In the genomic region with DNA sequence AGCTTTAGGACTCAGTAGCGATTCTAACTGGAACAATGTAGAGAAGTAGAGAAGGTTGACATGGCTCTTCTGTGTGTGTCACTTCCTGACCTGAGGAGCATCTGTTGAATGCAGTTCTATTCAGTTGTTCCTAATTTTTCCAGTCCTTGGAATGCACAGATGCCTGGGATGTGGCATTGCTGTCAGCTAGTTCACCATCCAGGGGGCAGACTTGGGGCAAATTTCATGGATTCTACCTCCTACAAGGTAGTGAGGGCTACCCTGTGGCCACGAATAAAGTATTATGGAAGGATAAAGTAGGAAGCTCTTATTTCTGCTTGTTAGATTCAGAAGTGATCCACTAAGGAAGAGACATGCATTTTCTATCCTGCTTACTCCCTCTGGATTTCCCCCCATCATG, we compare ENCODE assay signal across 1 cellular context.
TF ChIP-seq lines count a peak whose summit lies in the region.

No MANE protein-coding gene starts in this region.

TF ChIP-seq in WTC11, 78 proteins besides CTCF, POLR2A, EP300 and RAD21 (continued from another document):
- TF ChIP-seq, protein P1, sequence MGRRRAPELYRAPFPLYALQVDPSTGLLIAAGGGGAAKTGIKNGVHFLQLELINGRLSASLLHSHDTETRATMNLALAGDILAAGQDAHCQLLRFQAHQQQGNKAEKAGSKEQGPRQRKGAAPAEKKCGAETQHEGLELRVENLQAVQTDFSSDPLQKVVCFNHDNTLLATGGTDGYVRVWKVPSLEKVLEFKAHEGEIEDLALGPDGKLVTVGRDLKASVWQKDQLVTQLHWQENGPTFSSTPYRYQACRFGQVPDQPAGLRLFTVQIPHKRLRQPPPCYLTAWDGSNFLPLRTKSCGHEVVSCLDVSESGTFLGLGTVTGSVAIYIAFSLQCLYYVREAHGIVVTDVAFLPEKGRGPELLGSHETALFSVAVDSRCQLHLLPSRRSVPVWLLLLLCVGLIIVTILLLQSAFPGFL (CRISPR knock-in tag; IDR thresholded peaks at IDR 0.05; ENCODE audit: borderline replicate concordance): no peak
- TF ChIP-seq SOX15 (CRISPR knock-in tag; IDR thresholded peaks at IDR 0.05) (no peak), JAZF1 (CRISPR knock-in tag; IDR thresholded peaks at IDR 0.05) (no peak)
- TF ChIP-seq, protein P2, sequence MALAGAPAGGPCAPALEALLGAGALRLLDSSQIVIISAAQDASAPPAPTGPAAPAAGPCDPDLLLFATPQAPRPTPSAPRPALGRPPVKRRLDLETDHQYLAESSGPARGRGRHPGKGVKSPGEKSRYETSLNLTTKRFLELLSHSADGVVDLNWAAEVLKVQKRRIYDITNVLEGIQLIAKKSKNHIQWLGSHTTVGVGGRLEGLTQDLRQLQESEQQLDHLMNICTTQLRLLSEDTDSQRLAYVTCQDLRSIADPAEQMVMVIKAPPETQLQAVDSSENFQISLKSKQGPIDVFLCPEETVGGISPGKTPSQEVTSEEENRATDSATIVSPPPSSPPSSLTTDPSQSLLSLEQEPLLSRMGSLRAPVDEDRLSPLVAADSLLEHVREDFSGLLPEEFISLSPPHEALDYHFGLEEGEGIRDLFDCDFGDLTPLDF (CRISPR knock-in tag; IDR thresholded peaks at IDR 0.05): no peak
- TF ChIP-seq, protein P3, sequence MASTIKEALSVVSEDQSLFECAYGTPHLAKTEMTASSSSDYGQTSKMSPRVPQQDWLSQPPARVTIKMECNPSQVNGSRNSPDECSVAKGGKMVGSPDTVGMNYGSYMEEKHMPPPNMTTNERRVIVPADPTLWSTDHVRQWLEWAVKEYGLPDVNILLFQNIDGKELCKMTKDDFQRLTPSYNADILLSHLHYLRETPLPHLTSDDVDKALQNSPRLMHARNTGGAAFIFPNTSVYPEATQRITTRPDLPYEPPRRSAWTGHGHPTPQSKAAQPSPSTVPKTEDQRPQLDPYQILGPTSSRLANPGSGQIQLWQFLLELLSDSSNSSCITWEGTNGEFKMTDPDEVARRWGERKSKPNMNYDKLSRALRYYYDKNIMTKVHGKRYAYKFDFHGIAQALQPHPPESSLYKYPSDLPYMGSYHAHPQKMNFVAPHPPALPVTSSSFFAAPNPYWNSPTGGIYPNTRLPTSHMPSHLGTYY (CRISPR knock-in tag; IDR thresholded peaks at IDR 0.05): no peak
